In the genomic region with DNA sequence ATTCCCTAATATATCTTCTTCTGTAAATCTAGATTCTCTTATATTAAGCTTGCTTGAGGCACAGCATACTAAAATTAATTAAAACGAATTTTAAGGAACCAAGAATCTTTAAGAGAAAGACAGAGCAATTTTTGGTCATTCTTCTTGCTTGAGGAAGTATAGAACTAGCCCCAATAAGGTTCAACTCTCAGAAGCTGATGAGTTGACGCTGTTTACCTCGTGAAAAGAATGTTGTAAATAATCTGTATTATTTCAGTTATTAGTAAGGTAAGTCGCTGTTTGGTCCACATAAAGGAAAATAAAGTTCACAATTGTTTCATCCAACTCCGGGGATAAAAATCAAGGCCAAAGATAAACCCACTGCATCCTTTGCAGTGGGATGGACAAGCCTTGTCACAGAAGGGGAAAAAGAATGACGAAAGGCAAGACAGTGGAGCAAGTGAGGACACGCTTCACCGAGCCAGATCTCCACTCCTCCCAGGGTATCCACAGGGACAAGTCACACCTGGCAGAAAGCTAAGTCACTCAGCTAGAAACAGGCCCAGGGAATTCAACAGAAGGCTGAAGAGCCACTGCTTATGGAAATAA, we compare ENCODE assay signal across 11 cellular contexts. TPM values are rescaled to one million over a fixed set of nuclear protein-coding genes. Genes with fewer than 3 reads are reported as not detected.
DNase-seq lines count a peak whose midpoint lies in the region; ATAC-seq lines count a peak whose summit lies in the region.
"Had no signal": no experiment of that assay in that cellular context is flagged by ENCODE, and none has a peak within 500 bp of the region (broad histone marks: within the 10 kb centered on the region; RNA-seq: fewer than 3 reads in every experiment).

No MANE protein-coding gene starts in this region.

- no peaks in the 10 kb centered on the region for H3K36me3 Mint-ChIP-seq in activated naive CD4-positive, alpha-beta T cell treated with anti-CD3 and anti-CD28 coated beads, Interleukin-2, amount 50 U/mL, for 24 hours
- H3K36me3 Mint-ChIP-seq in activated naive CD4-positive, alpha-beta T cell treated with anti-CD3 and anti-CD28 coated beads, Interleukin-2, amount 50 U/mL, for 72 hours = no peaks in the 10 kb centered on the region
- peaks cover 22 to 41% of the 10 kb centered on the region in 2 donors for H3K36me3 Mint-ChIP-seq in stimulated activated naive B cell treated with anti-CD40 and anti-IgM and Interleukin-4, amounts not matched to agents 10 μg/mL and 1 μg/mL and 100 μg/mL, for 72 hours

- peak overlapping the region; percentile 81 for H3K4me3 Mint-ChIP-seq in activated naive CD4-positive, alpha-beta T cell treated with anti-CD3 and anti-CD28 coated beads, Interleukin-2, amount 50 U/mL, for 24 hours
- peak overlapping the region; percentile 88 to 95 for H3K4me3 Mint-ChIP-seq in stimulated activated naive B cell treated with anti-CD40 and anti-IgM and Interleukin-4, amounts not matched to agents 10 μg/mL and 1 μg/mL and 100 μg/mL, for 72 hours

- DNase-seq in activated naive CD4-positive, alpha-beta T cell (lab: John Stamatoyannopoulos, UW) = no peak
- DNase-seq in activated naive CD4-positive, alpha-beta T cell treated with anti-CD3 and anti-CD28 coated beads, Interleukin-2, amount 50 U/mL, for 72 hours (ENCODE audit: low spot score in 2 of 2) = no peak
- DNase-seq in stimulated activated naive B cell treated with anti-CD40 and anti-IgM and Interleukin-4, amounts not matched to agents 10 μg/mL and 1 μg/mL and 100 μg/mL, for 72 hours = no peak
- no peak for DNase-seq in OCI-M1 (lab: John Stamatoyannopoulos, UW)
- no peak for DNase-seq in cerebellar cortex (ENCODE audit: low spot score)
- DNase-seq: NCI-H748 treated with DMSO at 0.1 percent for 48 hours, right lobe of liver, T1000 had no signal

- ATAC-seq in HG03066 (IDR thresholded peaks at IDR 0.05; ENCODE audit: low read depth, unreplicated experiment) = peak; percentile 0
- no peak for ATAC-seq in activated naive CD4-positive, alpha-beta T cell treated with anti-CD3 and anti-CD28 coated beads, Interleukin-2, amount 50 U/mL, for 72 hours
- ATAC-seq in stimulated activated naive B cell treated with anti-CD40 and anti-IgM and Interleukin-4, amounts not matched to agents 10 μg/mL and 1 μg/mL and 100 μg/mL, for 72 hours (replicated peaks) = no peak
- ATAC-seq in GM18907 (IDR thresholded peaks at IDR 0.05; ENCODE audit: unreplicated experiment) = no peak

- peaks cover 76% of the 10 kb centered on the region for H3K4me1 Mint-ChIP-seq in activated naive CD4-positive, alpha-beta T cell treated with anti-CD3 and anti-CD28 coated beads, Interleukin-2, amount 50 U/mL, for 24 hours
- peaks cover 45 to 88% of the 10 kb centered on the region in 2 donors for H3K4me1 Mint-ChIP-seq in stimulated activated naive B cell treated with anti-CD40 and anti-IgM and Interleukin-4, amounts not matched to agents 10 μg/mL and 1 μg/mL and 100 μg/mL, for 72 hours

- peak overlapping the region; percentile 94 for H3K27ac Mint-ChIP-seq in activated naive CD4-positive, alpha-beta T cell treated with anti-CD3 and anti-CD28 coated beads, Interleukin-2, amount 50 U/mL, for 24 hours
- H3K27ac Mint-ChIP-seq in activated naive CD4-positive, alpha-beta T cell treated with anti-CD3 and anti-CD28 coated beads, Interleukin-2, amount 50 U/mL, for 72 hours = peak overlapping the region; percentile 89 to 90
- H3K27ac Mint-ChIP-seq in stimulated activated naive B cell treated with anti-CD40 and anti-IgM and Interleukin-4, amounts not matched to agents 10 μg/mL and 1 μg/mL and 100 μg/mL, for 72 hours = peak overlapping the region; percentile 91

- H3K27me3 Mint-ChIP-seq in activated naive CD4-positive, alpha-beta T cell treated with anti-CD3 and anti-CD28 coated beads, Interleukin-2, amount 50 U/mL, for 24 hours = no peaks in the 10 kb centered on the region
- no peaks in the 10 kb centered on the region for H3K27me3 Mint-ChIP-seq in stimulated activated naive B cell treated with anti-CD40 and anti-IgM and Interleukin-4, amounts not matched to agents 10 μg/mL and 1 μg/mL and 100 μg/mL, for 72 hours

- no peaks in the 10 kb centered on the region for H3K9me3 Mint-ChIP-seq in activated naive CD4-positive, alpha-beta T cell treated with anti-CD3 and anti-CD28 coated beads, Interleukin-2, amount 50 U/mL, for 24 hours
- peaks cover 0 to 4% of the 10 kb centered on the region in 2 donors for H3K9me3 Mint-ChIP-seq in activated naive CD4-positive, alpha-beta T cell treated with anti-CD3 and anti-CD28 coated beads, Interleukin-2, amount 50 U/mL, for 72 hours
- H3K9me3 Mint-ChIP-seq in stimulated activated naive B cell treated with anti-CD40 and anti-IgM and Interleukin-4, amounts not matched to agents 10 μg/mL and 1 μg/mL and 100 μg/mL, for 72 hours = no peaks in the 10 kb centered on the region

RNA-seq across cellular contexts. Expression of a gene that starts 0.8 kb away (rescaled TPM):
- total RNA-seq in activated naive CD4-positive, alpha-beta T cell treated with anti-CD3 and anti-CD28 coated beads, Interleukin-2, amount 50 U/mL, for 72 hours = 10 to 100 TPM in 1 of 2 donors, 1 to 10 TPM in 1; 3.2 to 11.0 TPM
